Comparison of ENCODE assay signal across 19 cellular contexts in genomic region chr13:114082849-114083645, GRCh38. TPM values are rescaled to one million over a fixed set of nuclear protein-coding genes. Genes with fewer than 3 reads are reported as not detected.
A peak's percentile ranks its signal among the peaks of the same experiment; 100 is the strongest.
DNase-seq lines count a peak whose midpoint lies in the region; ATAC-seq and TF ChIP-seq lines count a peak whose summit lies in the region.
"Had no signal": no experiment of that assay in that cellular context is flagged by ENCODE, and none has a peak within 500 bp of the region (broad histone marks: within the 10 kb centered on the region; RNA-seq: fewer than 3 reads in every experiment).

No MANE protein-coding gene starts in this region.

- H3K9me2 ChIP-seq in PC-9 (ENCODE audit: insufficient read depth) = no peaks in the 10 kb centered on the region

- no peaks in the 10 kb centered on the region for H4K20me1 ChIP-seq in PC-9 (ENCODE audit: insufficient read depth)

- H3K4me3 ChIP-seq in PC-9 = no peak overlapping the region
- H3K4me3 ChIP-seq: A549, cardiac muscle cell, lung, MG63 had no signal

- TF ChIP-seq CTCF in CD14-positive monocyte (IDR thresholded peaks at IDR 0.05) (no peak), activated B cell treated with CpG ODN at 0.5 μM for 24 hours (IDR thresholded peaks at IDR 0.05) (no peak), PC-9 (conservative IDR thresholded peaks at IDR 0.05) (no peak)

- H3K4me2 ChIP-seq in PC-9 = no peak overlapping the region
- H3K4me2 ChIP-seq: A549 had no signal

- H3K4me3 Mint-ChIP-seq in CD14-positive monocyte (no peak overlapping the region), activated B cell treated with CpG ODN at 0.5 μM for 24 hours (no peak overlapping the region)
- H3K4me3 Mint-ChIP-seq: dendritic cell treated with granulocyte-macrophage colony-stimulating factor and Interleukin-4, amounts not matched to agents 40 ng/mL and 50 ng/mL, for 4 days had no signal

- intact Hi-C loops in CD14-positive monocyte (cut with micrococcal nuclease) = no loop called here
- intact Hi-C loops in activated B cell treated with CpG ODN at 0.5 μM for 24 hours (cut with micrococcal nuclease) = no loop called here
- intact Hi-C loops in PC-9 (cut with micrococcal nuclease; ENCODE audit: unreplicated experiment) = no loop called here

- H3K9me3 Mint-ChIP-seq in CD14-positive monocyte (peaks cover 5 to 17% (median 9%) of the 10 kb centered on the region in 7 donors), activated B cell treated with CpG ODN at 0.5 μM for 24 hours (no peaks in the 10 kb centered on the region)
- H3K9me3 Mint-ChIP-seq: dendritic cell treated with granulocyte-macrophage colony-stimulating factor and Interleukin-4, amounts not matched to agents 40 ng/mL and 50 ng/mL, for 4 days had no signal

- H2AFZ ChIP-seq in PC-9 = no peak overlapping the region

- no peaks in the 10 kb centered on the region for H3K36me3 ChIP-seq in PC-9 (ENCODE audit: low read depth)
- H3K36me3 ChIP-seq: cardiac muscle cell, MG63 had no signal

- H3K79me2 ChIP-seq in PC-9 (ENCODE audit: low read depth) = no peaks in the 10 kb centered on the region

- H3K27ac ChIP-seq in PC-9 = no peak overlapping the region
- H3K27ac ChIP-seq: A549, cardiac muscle cell had no signal

- peak overlapping the region in 4 of 7 donors; percentile 4 to 60 (median 33) for H3K27ac Mint-ChIP-seq in CD14-positive monocyte
- H3K27ac Mint-ChIP-seq in activated B cell treated with CpG ODN at 0.5 μM for 24 hours = peak overlapping the region; percentile 61
- H3K27ac Mint-ChIP-seq: dendritic cell treated with granulocyte-macrophage colony-stimulating factor and Interleukin-4, amounts not matched to agents 40 ng/mL and 50 ng/mL, for 4 days had no signal

- peaks cover 12 to 16% of the 10 kb centered on the region in 2 donors for H3K36me3 Mint-ChIP-seq in CD14-positive monocyte
- H3K36me3 Mint-ChIP-seq in activated B cell treated with CpG ODN at 0.5 μM for 24 hours (ENCODE audit: low read depth) = peaks cover 15% of the 10 kb centered on the region

- peaks cover 7% of the 10 kb centered on the region for H3K4me1 Mint-ChIP-seq in CD14-positive monocyte
- H3K4me1 Mint-ChIP-seq in activated B cell treated with CpG ODN at 0.5 μM for 24 hours = peaks cover 8% of the 10 kb centered on the region

- POLR2A ChIA-PET in activated B cell treated with CpG ODN at 0.5 μM for 24 hours (lab: Charles Lee) (no interaction called here), PC-9 (lab: Charles Lee; ENCODE audit: unreplicated experiment) (no interaction called here)

- H3K9me3 ChIP-seq in PC-9 (ENCODE audit: insufficient read depth, low read depth) = no peaks in the 10 kb centered on the region
- H3K9me3 ChIP-seq: A549, Caco-2, MG63 had no signal

- H3K27me3 Mint-ChIP-seq in CD14-positive monocyte (ENCODE audit: low read depth in 3 of 3) (no peaks in the 10 kb centered on the region), activated B cell treated with CpG ODN at 0.5 μM for 24 hours (no peaks in the 10 kb centered on the region)
- H3K27me3 Mint-ChIP-seq: dendritic cell treated with granulocyte-macrophage colony-stimulating factor and Interleukin-4, amounts not matched to agents 40 ng/mL and 50 ng/mL, for 4 days had no signal

- H3F3A ChIP-seq in PC-9 (ENCODE audit: insufficient read depth, low read depth) = peaks cover 15% of the 10 kb centered on the region; the same call in 1 of the 2 replicates

- ATAC-seq in activated B cell treated with CpG ODN at 0.5 μM for 24 hours (ENCODE audit: low read depth) = no peak
- ATAC-seq in left lobe of liver = no peak
- ATAC-seq: A549 had no signal

- DNase-seq in activated CD8-positive, alpha-beta memory T cell treated with anti-CD3 and anti-CD28 coated beads, Interleukin-2, amount 50 U/mL, for 48 hours = peak; percentile 47
- no peak for DNase-seq in activated CD8-positive, alpha-beta memory T cell treated with anti-CD3 and anti-CD28 coated beads, Interleukin-2, amount 50 U/mL, for 4 hours
- DNase-seq in CD14-positive monocyte (ENCODE audit: low spot score) = no peak
- no peak for DNase-seq in activated B cell treated with CpG ODN at 0.5 μM for 24 hours
- peak; percentile 37 for DNase-seq in left lobe of liver (ENCODE audit: low spot score)
- DNase-seq in GM19240 (ENCODE audit: insufficient read length, low spot score) = no peak
- DNase-seq in C1 segment of cervical spinal cord (lab: John Stamatoyannopoulos, UW) = no peak
- no peak for DNase-seq in PC-9
- DNase-seq: anterior cingulate cortex, KBM-7, MG63, NCI-H1417 treated with DMSO at 0.1 percent for 48 hours, NCI-H2107, NCI-H446 treated with DMSO at 0.1 percent for 48 hours had no signal

- no TSS peak for BruUV-seq in PC-9 (replicated peaks; lab: Mats Ljungman, UMichigan)

- CTCF ChIA-PET in activated B cell treated with CpG ODN at 0.5 μM for 24 hours (lab: Charles Lee) (no interaction called here), PC-9 (lab: Charles Lee) (no interaction called here)

- peaks cover 15% of the 10 kb centered on the region for H3K4me1 ChIP-seq in PC-9 (replicated peaks; ENCODE audit: insufficient read depth)
- H3K4me1 ChIP-seq: A549, Caco-2 had no signal

- no peaks in the 10 kb centered on the region for H3K27me3 ChIP-seq in PC-9 (ENCODE audit: insufficient read depth, low read depth)
- H3K27me3 ChIP-seq: cardiac muscle cell, MG63 had no signal

RNA-seq across cellular contexts. Expression of gene RASA3, which starts 49.4 kb away (rescaled TPM):
- polyA plus RNA-seq in CD14-positive monocyte = 10 to 100 TPM in 1 of 2 donors, 1 to 10 TPM in 1; 9.0 to 16.6 TPM
- total RNA-seq in activated B cell treated with CpG ODN at 0.5 μM for 24 hours (17.5 and 20.4 TPM in 2 replicates), left lobe of liver (4.5 TPM), PC-9 (2021) (9.7 and 10.0 TPM in 2 replicates)

Comparison
In these comparisons a context has a peak if more than half of its experiments do, and no peak if none do; other contexts are left out.
1. DNase-seq: peak in activated CD8-positive, alpha-beta memory T cell treated with anti-CD3 and anti-CD28 coated beads, Interleukin-2, amount 50 U/mL, for 48 hours (single experiment) and left lobe of liver (single experiment); none in activated CD8-positive, alpha-beta memory T cell treated with anti-CD3 and anti-CD28 coated beads, Interleukin-2, amount 50 U/mL, for 4 hours (single experiment), CD14-positive monocyte (single experiment), activated B cell treated with CpG ODN at 0.5 μM for 24 hours (single experiment), GM19240 (single experiment), C1 segment of cervical spinal cord (0 of 14) and PC-9 (0 of 2).